5 cellular contexts compared by ENCODE assay signal in the genomic region with DNA sequence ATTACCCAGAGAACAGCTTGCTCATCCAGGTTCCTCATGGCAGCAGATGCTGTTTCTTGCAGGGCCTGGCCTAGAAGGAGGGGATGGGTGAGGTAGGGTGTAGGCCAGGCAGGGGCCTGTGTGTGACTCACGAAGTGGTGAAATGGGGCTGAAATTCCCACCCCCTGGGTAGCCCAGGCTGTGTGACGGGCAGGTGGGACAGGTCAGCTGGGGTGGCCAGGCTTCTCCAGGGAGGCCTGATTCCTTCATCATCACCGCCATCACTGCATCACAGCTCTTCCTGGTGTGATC.
"Had no signal": no experiment of that assay in that cellular context is flagged by ENCODE, and none has a peak within 500 bp of the region (broad histone marks: within the 10 kb centered on the region; RNA-seq: fewer than 3 reads in every experiment).

No MANE protein-coding gene starts in this region.

- H3K4me3 ChIP-seq: GM23338 had no signal

- ATAC-seq: GM23338 had no signal

- DNase-seq: H9, HCEC 1CT, HFFc6, IMR-90 had no signal

- H2AFZ ChIP-seq: GM23338 had no signal

- H3K4me2 ChIP-seq: GM23338 had no signal
